In genomic region chr3:64104006-64104405, GRCh38 we compare ENCODE assay signal across 2 cellular contexts.
TF ChIP-seq lines count a peak whose summit lies in the region.

No MANE protein-coding gene starts in this region.

TF ChIP-seq in A549, 52 proteins besides CTCF, POLR2A, EP300 and RAD21 (continued from another document):
- TF ChIP-seq HMGXB4 (CRISPR knock-in tag; IDR thresholded peaks at IDR 0.05; ENCODE audit: borderline replicate concordance) (no peak), RFX5 (IDR thresholded peaks at IDR 0.05) (no peak), HEYL (CRISPR knock-in tag; IDR thresholded peaks at IDR 0.05) (no peak), NFE2L2 (conservative IDR thresholded peaks at IDR 0.05; ENCODE audit: low read length) (no peak), ZFP36 (IDR thresholded peaks at IDR 0.05; ENCODE audit: borderline replicate concordance, partially characterized antibody) (no peak), ZSCAN20 (CRISPR knock-in tag; IDR thresholded peaks at IDR 0.05) (no peak), ESRRA (IDR thresholded peaks at IDR 0.05; ENCODE audit: borderline replicate concordance, low read length) (no peak), JUNB (IDR thresholded peaks at IDR 0.05) (no peak), PHF8 (IDR thresholded peaks at IDR 0.05; ENCODE audit: borderline replicate concordance, low read depth) (no peak), RARB (CRISPR knock-in tag; IDR thresholded peaks at IDR 0.05) (no peak), HOXB13 (CRISPR knock-in tag; IDR thresholded peaks at IDR 0.05; ENCODE audit: low read depth) (no peak), FOXS1 (CRISPR knock-in tag; IDR thresholded peaks at IDR 0.05) (no peak), TFCP2L1 (CRISPR knock-in tag; IDR thresholded peaks at IDR 0.05) (no peak), GATA3 (IDR thresholded peaks at IDR 0.05; ENCODE audit: borderline replicate concordance) (no peak), ZNF302 (CRISPR knock-in tag; IDR thresholded peaks at IDR 0.05) (no peak)

TF ChIP-seq in IMR-90, 13 proteins besides CTCF, POLR2A, EP300 and RAD21:
- no peak for TF ChIP-seq ELK1 (IDR thresholded peaks at IDR 0.05; ENCODE audit: borderline replicate concordance, low read depth, low read length)
